8 cellular contexts compared by ENCODE assay signal in the genomic region with DNA sequence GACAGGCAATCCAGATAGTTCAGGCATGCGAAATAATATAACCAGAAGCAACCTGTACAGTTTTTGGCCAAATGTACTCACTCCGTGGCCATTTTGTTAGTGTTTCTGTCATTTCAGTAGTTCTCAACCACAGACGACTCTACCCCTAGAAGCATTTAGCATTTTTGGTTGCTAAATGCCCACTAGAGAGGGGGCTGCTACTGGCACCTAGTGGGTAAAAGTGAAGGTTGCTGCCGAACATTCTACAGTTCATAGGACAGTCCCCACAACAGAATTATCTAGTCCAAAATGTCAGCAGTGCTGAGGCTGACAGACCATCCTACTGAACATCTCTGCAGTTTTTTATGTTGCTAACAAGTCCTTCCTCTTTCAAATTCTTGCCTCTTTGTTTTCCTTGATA.
DNase-seq lines count a peak whose midpoint lies in the region; ATAC-seq and TF ChIP-seq lines count a peak whose summit lies in the region.

No MANE protein-coding gene starts in this region.

- no peak overlapping the region for H3K14ac ChIP-seq in neuronal stem cell (ENCODE audit: low read length)

- no peak overlapping the region for H3K23ac ChIP-seq in neuronal stem cell (ENCODE audit: low read depth, low read length, poor library complexity)

- H2AFZ ChIP-seq in hepatocyte (no peak overlapping the region), neuronal stem cell (ENCODE audit: low read length) (no peak overlapping the region)

- no peak overlapping the region for H2AK5ac ChIP-seq in neuronal stem cell (ENCODE audit: low read depth, low read length)

- H2BK5ac ChIP-seq in neuronal stem cell (ENCODE audit: low read length) = no peak overlapping the region

- H3K9ac ChIP-seq in neuronal stem cell (ENCODE audit: low read depth, low read length, poor library complexity) = no peak overlapping the region

- H4K20me1 ChIP-seq in hepatocyte (ENCODE audit: insufficient read depth, poor library complexity, severe bottlenecking) = no peaks in the 10 kb centered on the region

- H3K9me2 ChIP-seq in hepatocyte (replicated peaks; ENCODE audit: insufficient read depth) = no peaks in the 10 kb centered on the region

- no peak overlapping the region for H2BK15ac ChIP-seq in neuronal stem cell (ENCODE audit: low read length)

- H4K8ac ChIP-seq in neuronal stem cell (ENCODE audit: low read depth, low read length) = no peak overlapping the region

- no peak overlapping the region for H3K4me3 ChIP-seq in hepatocyte
- H3K4me3 ChIP-seq in neuronal stem cell (ENCODE audit: low read length in 2 of 2) = no peak overlapping the region

- H3K4me1 ChIP-seq in hepatocyte (ENCODE audit: insufficient read depth) (no peaks in the 10 kb centered on the region), neuronal stem cell (ENCODE audit: control insufficient read depth in 2 of 2, insufficient read depth in 1 of 2, low read depth in 1 of 2, low read length in 2 of 2) (no peaks in the 10 kb centered on the region)

- no peak overlapping the region for H3K27ac ChIP-seq in hepatocyte
- no peak overlapping the region for H3K27ac ChIP-seq in neuronal stem cell (replicated peaks; ENCODE audit: low read length)

- peaks cover 6% of the 10 kb centered on the region for H3K27me3 ChIP-seq in hepatocyte
- H3K27me3 ChIP-seq in neuronal stem cell (ENCODE audit: control insufficient read depth in 3 of 3, insufficient read depth in 3 of 3, low read depth in 1 of 3, low read length in 3 of 3) = no peaks in the 10 kb centered on the region

- H3K79me1 ChIP-seq in neuronal stem cell (ENCODE audit: low read depth, low read length) = no peaks in the 10 kb centered on the region

- H2BK12ac ChIP-seq in neuronal stem cell (ENCODE audit: low read length) = no peak overlapping the region

- no peak overlapping the region for H3K18ac ChIP-seq in neuronal stem cell (ENCODE audit: low read length)

- WGBS in hepatocyte (ENCODE audit: low lambda C conversion rate, missing lambda C conversion rate) = 15% methylated on average over 4 of the region's 4 CpGs
- WGBS in neuronal stem cell (ENCODE audit: extremely low coverage in 2 of 2, insufficient read length in 2 of 2, insufficient replicate concordance in 1 of 2), 2 donors = no CpG with 5 or more reads among the region's 4 CpGs

- no peak overlapping the region for H3K4ac ChIP-seq in neuronal stem cell (ENCODE audit: low read length)

- DNase-seq in CD1c-positive myeloid dendritic cell (ENCODE audit: extremely low spot score) (peak; percentile 5), RPMI7951 (ENCODE audit: low read depth) (peak; percentile 17), hepatocyte (ENCODE audit: low spot score) (peak; percentile 3), neuronal stem cell (ENCODE audit: low spot score) (no peak), 8988T (no peak)

- H3K79me2 ChIP-seq in hepatocyte = no peaks in the 10 kb centered on the region

- H4K91ac ChIP-seq in neuronal stem cell (ENCODE audit: low read depth, low read length, poor library complexity) = no peak overlapping the region

- no peak overlapping the region for H2BK120ac ChIP-seq in neuronal stem cell (ENCODE audit: low read depth, low read length)

- ATAC-seq in GM18861 (IDR thresholded peaks at IDR 0.05; ENCODE audit: unreplicated experiment) (peak; percentile 90), HG03378 (IDR thresholded peaks at IDR 0.05; ENCODE audit: unreplicated experiment) (peak; percentile 75), HG03045 (IDR thresholded peaks at IDR 0.05; ENCODE audit: unreplicated experiment) (no peak)

- no peaks in the 10 kb centered on the region for H3K9me3 ChIP-seq in hepatocyte (ENCODE audit: low read depth)
- no peaks in the 10 kb centered on the region for H3K9me3 ChIP-seq in neuronal stem cell (replicated peaks in 1 of 2; ENCODE audit: control insufficient read depth in 2 of 2, insufficient read depth in 1 of 2, low read depth in 1 of 2, low read length in 2 of 2)

- no peak overlapping the region for H3K4me2 ChIP-seq in hepatocyte
- H3K4me2 ChIP-seq in neuronal stem cell (ENCODE audit: insufficient read depth, low read length, poor library complexity, severe bottlenecking) = no peak overlapping the region

- H3K36me3 ChIP-seq in hepatocyte (replicated peaks; ENCODE audit: insufficient read depth, low read depth) (no peaks in the 10 kb centered on the region), neuronal stem cell (replicated peaks in 1 of 2; ENCODE audit: control insufficient read depth in 2 of 2, insufficient read depth in 2 of 2, low read length in 2 of 2) (no peaks in the 10 kb centered on the region)

- no peak for TF ChIP-seq CTCF in hepatocyte (IDR thresholded peaks at IDR 0.05; ENCODE audit: poor library complexity)

Comparison
In these comparisons a context has a peak if more than half of its experiments do, and no peak if none do; other contexts are left out.
1. DNase-seq: peak in CD1c-positive myeloid dendritic cell (single experiment), RPMI7951 (single experiment) and hepatocyte (single experiment); none in neuronal stem cell (single experiment) and 8988T (single experiment).